Comparison of ENCODE assay signal across 11 cellular contexts in genomic region chr9:3177921-3178320, GRCh38.
"Had no signal": no experiment of that assay in that cellular context is flagged by ENCODE, and none has a peak within 500 bp of the region (broad histone marks: within the 10 kb centered on the region; RNA-seq: fewer than 3 reads in every experiment).

No MANE protein-coding gene starts in this region.

- DNase-seq: activated CD4-positive, alpha-beta T cell treated with anti-CD3 and anti-CD28 coated beads for 4 hours; activated CD8-positive, alpha-beta T cell treated with anti-CD3 and anti-CD28 coated beads, Interleukin-2, amount 10 ng/mL, durations not matched to agents 7 days and 5 days; activated naive CD4-positive, alpha-beta T cell treated with anti-CD3 and anti-CD28 coated beads, Interleukin-2, amount 10 ng/mL, durations not matched to agents 7 days and 5 days; effector memory CD8-positive, alpha-beta T cell; natural killer cell; nucleus accumbens; psoas muscle; stimulated activated CD4-positive, alpha-beta T cell treated with anti-CD3 and anti-CD28 coated beads, Interleukin-4, amount 100 ng/mL, for 4 hours; T-helper 1 cell; thyroid gland; uterus had no signal

- H3K4me3 ChIP-seq: psoas muscle, thyroid gland, uterus had no signal

- H3K27me3 ChIP-seq: thyroid gland, uterus had no signal

- H3K27ac ChIP-seq: psoas muscle, thyroid gland, uterus had no signal

- H3K4me1 ChIP-seq: uterus had no signal

- H3K36me3 ChIP-seq: thyroid gland, uterus had no signal

- H3K9me3 ChIP-seq: psoas muscle, thyroid gland, uterus had no signal

- ATAC-seq: activated CD8-positive, alpha-beta T cell treated with anti-CD3 and anti-CD28 coated beads, Interleukin-2, amount 10 ng/mL, durations not matched to agents 7 days and 5 days; effector memory CD8-positive, alpha-beta T cell; natural killer cell; psoas muscle had no signal
